In the genomic region with DNA sequence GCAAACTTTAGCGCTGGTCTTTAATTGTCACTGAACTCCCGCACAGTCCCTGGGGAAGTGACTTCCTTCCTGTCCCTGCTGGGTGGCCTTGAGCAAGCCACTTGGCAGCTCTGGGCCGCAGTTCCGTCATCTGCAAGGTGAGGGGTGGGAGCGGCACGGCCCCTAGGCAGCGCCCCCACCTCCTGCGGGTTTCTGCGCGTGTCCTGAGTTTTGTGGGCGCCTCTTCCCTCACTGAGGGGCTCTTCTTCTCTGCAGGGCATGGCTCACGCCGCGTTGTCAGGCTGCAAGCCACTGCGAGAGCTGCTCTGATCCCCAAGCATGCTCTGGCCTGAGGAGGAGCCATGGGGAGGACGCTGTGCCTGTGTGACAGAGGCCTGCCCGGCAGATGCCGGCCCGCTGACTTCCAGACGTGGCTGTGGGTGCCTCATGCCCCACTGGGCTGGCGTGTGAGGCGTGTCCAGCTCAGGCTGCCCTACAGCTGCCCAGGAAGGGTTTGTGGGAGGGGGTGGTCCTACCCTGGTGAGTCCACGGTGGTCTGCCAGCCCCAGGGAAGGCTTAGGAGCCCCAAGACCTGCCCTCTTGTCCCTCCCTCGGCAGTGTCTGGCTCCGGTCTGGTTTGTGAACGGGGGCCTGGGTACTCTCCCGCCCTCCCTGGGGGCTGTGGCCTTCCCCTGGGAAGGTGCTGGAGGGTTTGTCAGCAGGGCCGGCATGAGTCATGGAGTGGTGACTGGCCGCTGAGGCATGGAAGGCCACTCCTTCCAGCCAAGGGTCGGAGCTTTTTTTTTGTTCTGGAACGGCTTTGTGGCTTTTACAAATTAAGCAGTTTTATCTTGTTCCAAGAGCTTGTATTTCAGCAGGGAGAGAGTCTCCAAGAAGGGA, we compare ENCODE assay signal across 8 cellular contexts.
DNase-seq lines count a peak whose midpoint lies in the region; ATAC-seq, FAIRE-seq and TF ChIP-seq lines count a peak whose summit lies in the region.

No MANE protein-coding gene starts in this region.

- H3K27ac Mint-ChIP-seq in activated CD8-positive, alpha-beta T cell treated with anti-CD3 and anti-CD28 coated beads for 36 hours = no peak overlapping the region

- peak overlapping the region; percentile 77 for H3K9ac ChIP-seq in SK-N-SH
- H3K9ac ChIP-seq in fibroblast of lung (ENCODE audit: insufficient read depth, low read length) = peak overlapping the region; percentile 93

- intact Hi-C loops in activated CD8-positive, alpha-beta T cell treated with anti-CD3 and anti-CD28 coated beads for 36 hours (cut with micrococcal nuclease) = no loop called here

- WGBS in SK-N-SH (ENCODE audit: low lambda C conversion rate) = 38% methylated on average over 28 of the region's 31 CpGs

- no peak for FAIRE-seq in H54 (lab: Jason Lieb, UNC)

- peaks cover 41% of the 10 kb centered on the region for H3F3A ChIP-seq in SK-N-SH (replicated peaks; ENCODE audit: insufficient read depth)

- H3K27me3 ChIP-seq in SK-N-SH (ENCODE audit: insufficient read depth) (no peaks in the 10 kb centered on the region), fibroblast of lung (ENCODE audit: control insufficient read depth, insufficient read depth, low read length) (no peaks in the 10 kb centered on the region), neutrophil (no peaks in the 10 kb centered on the region)

- H3K79me2 ChIP-seq in SK-N-SH (ENCODE audit: insufficient read depth) (peaks cover 73% of the 10 kb centered on the region), fibroblast of lung (ENCODE audit: control insufficient read depth, insufficient read depth, low read length) (peaks cover 56% of the 10 kb centered on the region)

- H3K4me1 ChIP-seq in SK-N-SH (ENCODE audit: control insufficient read depth in 1 of 2, insufficient read depth in 2 of 2, low read depth in 1 of 2, low read length in 1 of 2) (peaks cover 65 to 66% of the 10 kb centered on the region in 2 experiments; a peak in 3 of 4 replicates), fibroblast of lung (ENCODE audit: control insufficient read depth, extremely low read depth, insufficient read depth, low read length) (peaks cover 44% of the 10 kb centered on the region), neutrophil (ENCODE audit: control insufficient read depth in 1 of 2, insufficient read depth in 1 of 2, low read depth in 1 of 2, low read length in 1 of 2) (peaks cover 89 to 91% of the 10 kb centered on the region in 2 experiments)

- no peaks in the 10 kb centered on the region for H3K36me3 Mint-ChIP-seq in activated CD8-positive, alpha-beta T cell treated with anti-CD3 and anti-CD28 coated beads for 36 hours (ENCODE audit: low read depth)

- H2AFZ ChIP-seq in SK-N-SH (ENCODE audit: low read depth) = no peak overlapping the region
- no peak overlapping the region for H2AFZ ChIP-seq in fibroblast of lung (ENCODE audit: low read length)

- no peak; the same call in 1 of the 2 replicates for TF ChIP-seq RAD21 in SK-N-SH (IDR thresholded peaks at IDR 0.05; ENCODE audit: low read length)

- POLR2A ChIA-PET in SK-N-SH (lab: Yijun Ruan, JAX) = no interaction called here
- POLR2A ChIA-PET in activated CD8-positive, alpha-beta T cell treated with anti-CD3 and anti-CD28 coated beads for 36 hours (lab: Charles Lee) = interaction anchor here (1.3 kb wide), 1 partner anchor 52 kb away, joined by 3 read pairs; no protein-coding TSS in a partner anchor

- H3K4me3 ChIP-seq in SK-N-SH (ENCODE audit: low read depth in 2 of 2, low read length in 1 of 2) (peak overlapping the region; percentile 23 to 40; a peak in 3 of 4 replicates), fibroblast of lung (replicated peaks in 1 of 4; ENCODE audit: control extremely low read depth in 1 of 4, insufficient read depth in 1 of 4, low read depth in 3 of 4, low read length in 4 of 4) (peak overlapping the region; percentile 35 to 57 (median 46)), neutrophil (ENCODE audit: low read depth in 1 of 2, low read length in 1 of 2) (peak overlapping the region; percentile 29 to 38)

- no peak overlapping the region for H3K4me3 Mint-ChIP-seq in activated CD8-positive, alpha-beta T cell treated with anti-CD3 and anti-CD28 coated beads for 36 hours

- no peaks in the 10 kb centered on the region for H3K9me3 Mint-ChIP-seq in activated CD8-positive, alpha-beta T cell treated with anti-CD3 and anti-CD28 coated beads for 36 hours

- H3K4me2 ChIP-seq in SK-N-SH (peak overlapping the region; percentile 76), fibroblast of lung (ENCODE audit: extremely low read depth, insufficient read depth, low read length) (peak overlapping the region; percentile 85)

- TF ChIP-seq CTCF in SK-N-SH (IDR thresholded peaks at IDR 0.05) (no peak), fibroblast of lung (conservative IDR thresholded peaks at IDR 0.05 in 1 of 2, IDR thresholded peaks at IDR 0.05 in 1 of 2; ENCODE audit: low read depth in 1 of 2, low read length in 2 of 2) (no peak), neutrophil (IDR thresholded peaks at IDR 0.05) (no peak)
- no peak for TF ChIP-seq CTCF in activated CD8-positive, alpha-beta T cell treated with anti-CD3 and anti-CD28 coated beads for 36 hours (IDR thresholded peaks at IDR 0.05)

- TF ChIP-seq POLR2A in H54 (IDR thresholded peaks at IDR 0.05; ENCODE audit: low read depth, low read length) = peak; percentile 86

- no peaks in the 10 kb centered on the region for H3K27me3 Mint-ChIP-seq in activated CD8-positive, alpha-beta T cell treated with anti-CD3 and anti-CD28 coated beads for 36 hours

- CTCF ChIA-PET in SK-N-SH (lab: Yijun Ruan, JAX) = interaction anchor here (0.9 to 4.5 kb wide), 13 partner anchors 9 to 173 kb away, joined by 3 to 24 read pairs (median 5); no protein-coding TSS in a partner anchor
- CTCF ChIA-PET in activated CD8-positive, alpha-beta T cell treated with anti-CD3 and anti-CD28 coated beads for 36 hours (lab: Charles Lee) = interaction anchor here (0.6 to 0.9 kb wide), 2 partner anchors 97 to 107 kb away, joined by 3 read pairs; no protein-coding TSS in a partner anchor

- H3K27ac ChIP-seq in SK-N-SH (ENCODE audit: low read depth in 2 of 2, low read length in 1 of 2) (peak overlapping the region; percentile 92 to 98), fibroblast of lung (ENCODE audit: insufficient read depth, low read length) (peak overlapping the region; percentile 98), neutrophil (peak overlapping the region; percentile 82)

- no peaks in the 10 kb centered on the region for H3K9me2 ChIP-seq in SK-N-SH

- no peak for ATAC-seq in GM21526 (IDR thresholded peaks at IDR 0.05; ENCODE audit: low FRiP score, unreplicated experiment)
- no peak for ATAC-seq in activated CD8-positive, alpha-beta T cell treated with anti-CD3 and anti-CD28 coated beads for 36 hours
- ATAC-seq in HG03469 (IDR thresholded peaks at IDR 0.05; ENCODE audit: unreplicated experiment) = no peak

- DNase-seq in AG08396 (ENCODE audit: low spot score) (peak; percentile 92), H54 (ENCODE audit: insufficient read length, low spot score) (peak; percentile 85), SK-N-SH (peak; percentile 76), fibroblast of lung (ENCODE audit: low read depth in 2 of 2) (peak; percentile 99)
- no peak for DNase-seq in activated CD8-positive, alpha-beta T cell treated with anti-CD3 and anti-CD28 coated beads for 36 hours

- H3K36me3 ChIP-seq in SK-N-SH (replicated peaks in 1 of 2; ENCODE audit: control insufficient read depth in 1 of 2, insufficient read depth in 2 of 2, low read length in 1 of 2) = no peaks in the 10 kb centered on the region
- peaks cover 9% of the 10 kb centered on the region for H3K36me3 ChIP-seq in fibroblast of lung (ENCODE audit: control insufficient read depth, insufficient read depth, low read length)
- no peaks in the 10 kb centered on the region for H3K36me3 ChIP-seq in neutrophil

- H3K4me1 Mint-ChIP-seq in activated CD8-positive, alpha-beta T cell treated with anti-CD3 and anti-CD28 coated beads for 36 hours (ENCODE audit: low read depth) = peaks cover 49% of the 10 kb centered on the region

- H3K9me3 ChIP-seq in SK-N-SH (no peaks in the 10 kb centered on the region), fibroblast of lung (ENCODE audit: control insufficient read depth, insufficient read depth, low read depth, low read length) (no peaks in the 10 kb centered on the region), neutrophil (no peaks in the 10 kb centered on the region)

- H4K20me1 ChIP-seq in SK-N-SH (ENCODE audit: insufficient read depth) = no peaks in the 10 kb centered on the region
- H4K20me1 ChIP-seq in fibroblast of lung (ENCODE audit: control insufficient read depth, extremely low read depth, insufficient read depth, low read length) = no peaks in the 10 kb centered on the region

- TF ChIP-seq EP300 in SK-N-SH (IDR thresholded peaks at IDR 0.05; ENCODE audit: borderline replicate concordance in 1 of 2, low read depth in 1 of 2, low read length in 1 of 2) = peak; percentile 22 to 91; a peak in 1 of 4 replicates

TF ChIP-seq in SK-N-SH, 30 proteins besides CTCF, POLR2A, EP300 and RAD21 (continues in another document):
- no peak for TF ChIP-seq NRF1 (IDR thresholded peaks at IDR 0.05; ENCODE audit: low read depth, low read length)
- peak; percentile 74 for TF ChIP-seq TEAD4 (IDR thresholded peaks at IDR 0.05; ENCODE audit: borderline replicate concordance, insufficient read depth)
- peak; percentile 42; the same call in 1 of the 2 replicates for TF ChIP-seq GABPA (IDR thresholded peaks at IDR 0.05; ENCODE audit: low read depth)
- no peak for TF ChIP-seq EZH2phosphoT487 (IDR thresholded peaks at IDR 0.05; ENCODE audit: borderline replicate concordance, low read depth)
- TF ChIP-seq, protein P1, sequence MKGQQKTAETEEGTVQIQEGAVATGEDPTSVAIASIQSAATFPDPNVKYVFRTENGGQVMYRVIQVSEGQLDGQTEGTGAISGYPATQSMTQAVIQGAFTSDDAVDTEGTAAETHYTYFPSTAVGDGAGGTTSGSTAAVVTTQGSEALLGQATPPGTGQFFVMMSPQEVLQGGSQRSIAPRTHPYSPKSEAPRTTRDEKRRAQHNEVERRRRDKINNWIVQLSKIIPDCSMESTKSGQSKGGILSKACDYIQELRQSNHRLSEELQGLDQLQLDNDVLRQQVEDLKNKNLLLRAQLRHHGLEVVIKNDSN (IDR thresholded peaks at IDR 0.05; ENCODE audit: borderline replicate concordance, low read depth) = no peak; the same call in 1 of the 2 replicates
- TF ChIP-seq RCOR1 (IDR thresholded peaks at IDR 0.05; ENCODE audit: low read length) = no peak
- TF ChIP-seq ELF1 (IDR thresholded peaks at IDR 0.05) = no peak
- TF ChIP-seq NFIC (IDR thresholded peaks at IDR 0.05; ENCODE audit: borderline replicate concordance) = peak; percentile 93
- TF ChIP-seq, protein P2, sequence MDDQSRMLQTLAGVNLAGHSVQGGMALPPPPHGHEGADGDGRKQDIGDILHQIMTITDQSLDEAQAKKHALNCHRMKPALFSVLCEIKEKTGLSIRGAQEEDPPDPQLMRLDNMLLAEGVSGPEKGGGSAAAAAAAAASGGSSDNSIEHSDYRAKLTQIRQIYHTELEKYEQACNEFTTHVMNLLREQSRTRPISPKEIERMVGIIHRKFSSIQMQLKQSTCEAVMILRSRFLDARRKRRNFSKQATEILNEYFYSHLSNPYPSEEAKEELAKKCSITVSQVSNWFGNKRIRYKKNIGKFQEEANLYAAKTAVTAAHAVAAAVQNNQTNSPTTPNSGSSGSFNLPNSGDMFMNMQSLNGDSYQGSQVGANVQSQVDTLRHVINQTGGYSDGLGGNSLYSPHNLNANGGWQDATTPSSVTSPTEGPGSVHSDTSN (IDR thresholded peaks at IDR 0.05) = peak; percentile 75
